16 cellular contexts compared by ENCODE assay signal in the genomic region with DNA sequence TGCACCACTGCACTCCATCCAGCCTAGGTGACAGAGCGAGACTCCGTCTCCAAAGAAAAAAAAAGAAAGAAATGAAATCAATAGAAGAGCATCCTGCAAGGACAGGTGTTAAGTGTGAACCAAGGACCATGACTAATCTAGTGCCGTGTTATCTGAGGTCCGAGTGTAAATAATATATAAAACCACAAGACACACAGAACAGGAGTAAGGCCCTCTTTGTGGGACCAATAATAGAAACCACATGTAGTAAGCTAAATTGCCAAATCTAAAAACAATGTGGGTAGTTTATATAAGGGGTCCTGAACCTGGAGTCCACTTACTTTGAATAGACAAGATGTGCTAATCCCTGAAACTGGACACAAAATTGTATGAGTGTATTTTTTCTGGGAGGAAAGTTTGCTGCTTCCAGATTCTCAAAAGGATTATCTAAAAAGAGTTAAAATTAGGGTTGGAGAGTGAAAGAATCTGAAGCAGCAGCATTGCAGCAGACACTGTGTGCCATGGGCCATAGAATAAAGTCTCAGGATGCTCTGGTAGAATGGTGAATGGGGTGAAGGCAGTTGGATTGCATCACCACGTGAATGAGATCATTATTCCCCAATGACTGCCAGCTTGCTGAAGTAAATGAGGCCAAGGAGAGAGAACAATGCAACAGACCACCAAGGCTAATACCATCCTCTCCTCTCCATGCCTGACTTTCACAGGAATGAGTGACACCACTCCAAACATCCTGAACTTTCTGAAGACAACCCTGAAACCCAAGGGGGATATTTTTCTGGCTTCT.
DNase-seq lines count a peak whose midpoint lies in the region; ATAC-seq, FAIRE-seq and TF ChIP-seq lines count a peak whose summit lies in the region.
"Had no signal": no experiment of that assay in that cellular context is flagged by ENCODE, and none has a peak within 500 bp of the region (broad histone marks: within the 10 kb centered on the region; RNA-seq: fewer than 3 reads in every experiment).

No MANE protein-coding gene starts in this region.

- H3F3A ChIP-seq in PC-3 (ENCODE audit: low read length, unreplicated experiment) = no peaks in the 10 kb centered on the region

- H3K4me1 Mint-ChIP-seq in endothelial cell (ENCODE audit: unreplicated experiment) (peaks cover 33% of the 10 kb centered on the region), nephron progenitor cell (peaks cover 96% of the 10 kb centered on the region)
- H3K4me1 Mint-ChIP-seq: activated T-helper 17 cell treated with anti-CD3 and anti-CD28 coated beads, Interleukin-2, amount 50 U/mL, for 72 hours; central memory CD8-positive, alpha-beta T cell had no signal

- no peak overlapping the region for H3K4me3 ChIP-seq in PC-3 (ENCODE audit: low read length)
- H3K4me3 ChIP-seq in tibial artery = no peak overlapping the region
- H3K4me3 ChIP-seq: gastrocnemius medialis had no signal

- H3K79me2 ChIP-seq in PC-3 (ENCODE audit: low read length) = no peaks in the 10 kb centered on the region

- TF ChIP-seq POLR2A in GM12891 (IDR thresholded peaks at IDR 0.05; ENCODE audit: low read depth, low read length) = no peak

- intact Hi-C loops in PC-3 (cut with micrococcal nuclease) = no loop called here
- intact Hi-C loops in tibial artery (cut with DNase I; ENCODE audit: low total_unique reads) = no loop called here

- BruUV-seq in PC-3 (replicated peaks; lab: Mats Ljungman, UMichigan) = no TSS peak

- H3K27me3 Mint-ChIP-seq in endothelial cell (ENCODE audit: unreplicated experiment) (peaks cover 4% of the 10 kb centered on the region), nephron progenitor cell (ENCODE audit: low read depth, poor library complexity) (no peaks in the 10 kb centered on the region)
- H3K27me3 Mint-ChIP-seq: activated T-helper 17 cell treated with anti-CD3 and anti-CD28 coated beads, Interleukin-2, amount 50 U/mL, for 72 hours; central memory CD8-positive, alpha-beta T cell had no signal

- H3K27ac Mint-ChIP-seq in endothelial cell (ENCODE audit: unreplicated experiment) = peak overlapping the region; percentile 55
- H3K27ac Mint-ChIP-seq in nephron progenitor cell = peak overlapping the region; percentile 65
- H3K27ac Mint-ChIP-seq: activated T-helper 17 cell treated with anti-CD3 and anti-CD28 coated beads, Interleukin-2, amount 50 U/mL, for 72 hours had no signal

- H3K27ac ChIP-seq in PC-3 (ENCODE audit: low read length) (no peak overlapping the region), tibial artery (no peak overlapping the region)
- H3K27ac ChIP-seq: gastrocnemius medialis had no signal

- no peak for FAIRE-seq in GM12891 (lab: Jason Lieb, UNC)
- FAIRE-seq: GM19239 had no signal

- POLR2A ChIA-PET in PC-3 (lab: Charles Lee; ENCODE audit: unreplicated experiment) = no interaction called here

- H2AFZ ChIP-seq in PC-3 (ENCODE audit: low read length) = no peak overlapping the region

- no peak for TF ChIP-seq CTCF in PC-3 (conservative IDR thresholded peaks at IDR 0.05; ENCODE audit: low read depth, low read length)
- TF ChIP-seq CTCF in endothelial cell (IDR thresholded peaks at IDR 0.05; ENCODE audit: unreplicated experiment) = no peak
- no peak for TF ChIP-seq CTCF in nephron progenitor cell (IDR thresholded peaks at IDR 0.05)
- TF ChIP-seq CTCF in tibial artery (IDR thresholded peaks at IDR 0.05) = no peak

- no peaks in the 10 kb centered on the region for H3K9me3 Mint-ChIP-seq in endothelial cell (ENCODE audit: unreplicated experiment)
- H3K9me3 Mint-ChIP-seq in nephron progenitor cell = peaks cover 4% of the 10 kb centered on the region
- H3K9me3 Mint-ChIP-seq: activated T-helper 17 cell treated with anti-CD3 and anti-CD28 coated beads, Interleukin-2, amount 50 U/mL, for 72 hours; central memory CD8-positive, alpha-beta T cell had no signal

- DNase-seq in HCEC 1CT (peak; percentile 19), PC-3 (peak; percentile 43), endothelial cell (ENCODE audit: low spot score) (no peak), nephron progenitor cell (no peak), tibial artery (no peak), NCI-H1930 (lab: John Stamatoyannopoulos, UW) (no peak), DMS153 (lab: John Stamatoyannopoulos, UW) (no peak), GM12891 (ENCODE audit: insufficient read length, low spot score) (no peak)
- DNase-seq: activated CD4-positive, alpha-beta T cell treated with anti-CD3 and anti-CD28 coated beads for 4 hours; Caco-2; gastrocnemius medialis; NCI-H510A treated with DMSO at 0.1 percent for 48 hours; stimulated activated CD4-positive, alpha-beta T cell treated with anti-CD3 and anti-CD28 coated beads, Interleukin-4, amount 100 ng/mL, for 24 hours had no signal

- peaks cover 4% of the 10 kb centered on the region for H3K36me3 Mint-ChIP-seq in endothelial cell (ENCODE audit: low read depth, unreplicated experiment)
- peaks cover 19% of the 10 kb centered on the region for H3K36me3 Mint-ChIP-seq in nephron progenitor cell (ENCODE audit: low read depth)

- CTCF ChIA-PET in PC-3 (lab: Charles Lee) = no interaction called here

- peak; percentile 51 for ATAC-seq in PC-3
- ATAC-seq: activated T-helper 17 cell treated with anti-CD3 and anti-CD28 coated beads, Interleukin-2, amount 50 U/mL, for 72 hours; gastrocnemius medialis had no signal

- H3K4me2 ChIP-seq in PC-3 (ENCODE audit: low read length) = no peak overlapping the region

- H3K27me3 ChIP-seq in PC-3 (ENCODE audit: low read length) (peaks cover 8% of the 10 kb centered on the region; the same call in 1 of the 2 replicates), tibial artery (no peaks in the 10 kb centered on the region)
- H3K27me3 ChIP-seq: gastrocnemius medialis had no signal

- H3K4me1 ChIP-seq in PC-3 (ENCODE audit: insufficient read depth, low read length) = peaks cover 3% of the 10 kb centered on the region; the same call in 1 of the 2 replicates
- H3K4me1 ChIP-seq in tibial artery = peaks cover 0 to 6% (median 0%) of the 10 kb centered on the region in 4 donors

- H3K4me3 Mint-ChIP-seq in endothelial cell (ENCODE audit: unreplicated experiment) = no peak overlapping the region
- no peak overlapping the region for H3K4me3 Mint-ChIP-seq in nephron progenitor cell
- H3K4me3 Mint-ChIP-seq: activated T-helper 17 cell treated with anti-CD3 and anti-CD28 coated beads, Interleukin-2, amount 50 U/mL, for 72 hours; central memory CD8-positive, alpha-beta T cell had no signal

- no peaks in the 10 kb centered on the region for H4K20me1 ChIP-seq in PC-3 (ENCODE audit: low read length)

- H3K36me3 ChIP-seq in PC-3 (ENCODE audit: low read depth, low read length) (no peaks in the 10 kb centered on the region), tibial artery (no peaks in the 10 kb centered on the region)
- H3K36me3 ChIP-seq: gastrocnemius medialis had no signal

- H3K9ac ChIP-seq in PC-3 (ENCODE audit: low read length) = no peak overlapping the region

- no peaks in the 10 kb centered on the region for H3K9me2 ChIP-seq in PC-3 (replicated peaks; ENCODE audit: low read length)

- H3K9me3 ChIP-seq in PC-3 (ENCODE audit: low read length) (no peaks in the 10 kb centered on the region), tibial artery (no peaks in the 10 kb centered on the region)
- H3K9me3 ChIP-seq: Caco-2, gastrocnemius medialis had no signal

TF ChIP-seq in GM12891, 5 proteins besides CTCF, POLR2A, EP300 and RAD21:
- TF ChIP-seq POU2F2 (IDR thresholded peaks at IDR 0.05; ENCODE audit: low read depth, low read length) = no peak
- TF ChIP-seq PAX5 (IDR thresholded peaks at IDR 0.05; ENCODE audit: insufficient read depth, low read length, severe bottlenecking) = no peak
- TF ChIP-seq POLR2AphosphoS5 (IDR thresholded peaks at IDR 0.05; ENCODE audit: low read depth, low read length) = no peak
- TF ChIP-seq TAF1 (IDR thresholded peaks at IDR 0.05; ENCODE audit: low read depth, low read length) = no peak
- no peak for TF ChIP-seq SPI1 (IDR thresholded peaks at IDR 0.05; ENCODE audit: low read depth, low read length)

Comparison
In these comparisons a context has a peak if more than half of its experiments do, and no peak if none do; other contexts are left out.
1. DNase-seq: peak in HCEC 1CT (single experiment) and PC-3 (single experiment); none in endothelial cell (single experiment), nephron progenitor cell (single experiment), tibial artery (0 of 2), NCI-H1930 (0 of 2), DMS153 (single experiment) and GM12891 (single experiment).